In the genomic region with DNA sequence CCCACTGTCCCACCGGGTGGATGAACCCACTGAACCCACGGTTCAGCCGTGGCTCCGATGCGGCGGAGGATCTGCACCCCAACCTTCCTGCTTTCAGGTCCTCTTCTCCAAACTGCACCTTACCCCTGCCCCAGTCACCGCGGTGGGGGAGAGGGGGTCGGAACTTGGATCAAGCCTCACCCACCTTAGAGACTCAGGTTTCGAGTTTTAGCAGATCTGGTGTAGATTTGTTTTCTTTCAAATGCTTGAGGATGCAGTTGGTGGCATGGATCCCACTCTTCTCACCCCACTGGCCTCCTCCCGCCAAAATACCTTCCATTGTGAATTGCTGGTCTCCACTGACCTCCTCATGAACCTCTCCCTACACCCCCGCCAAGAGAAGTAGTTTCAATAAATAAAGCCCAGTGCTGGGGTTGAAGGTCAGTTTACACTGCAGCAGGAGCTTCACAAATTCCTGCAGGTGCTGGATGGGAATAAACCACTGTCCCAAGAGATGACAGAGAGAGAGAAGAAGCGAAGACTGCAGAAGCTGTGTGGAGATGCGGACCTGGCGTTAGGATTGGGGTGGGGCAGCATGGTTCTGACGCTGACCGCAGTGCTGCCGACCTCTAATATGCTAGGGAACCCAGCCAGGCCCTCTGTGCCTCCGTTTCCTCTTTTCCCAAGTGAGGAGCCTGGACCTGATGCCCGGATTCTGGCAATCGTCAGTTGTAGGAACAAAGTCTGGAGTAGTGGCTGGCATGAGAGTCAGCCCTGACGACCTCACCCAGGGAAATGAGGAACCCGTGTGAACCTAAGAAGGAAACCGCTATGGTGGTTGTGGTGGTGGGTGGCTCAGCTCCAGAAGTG, we compare ENCODE assay signal across 1 cellular context.
TF ChIP-seq lines count a peak whose summit lies in the region.

No MANE protein-coding gene starts in this region.

TF ChIP-seq in HepG2, 621 proteins besides CTCF, POLR2A, EP300 and RAD21 (continued from another document and continues in another):
- TF ChIP-seq, protein P1, sequence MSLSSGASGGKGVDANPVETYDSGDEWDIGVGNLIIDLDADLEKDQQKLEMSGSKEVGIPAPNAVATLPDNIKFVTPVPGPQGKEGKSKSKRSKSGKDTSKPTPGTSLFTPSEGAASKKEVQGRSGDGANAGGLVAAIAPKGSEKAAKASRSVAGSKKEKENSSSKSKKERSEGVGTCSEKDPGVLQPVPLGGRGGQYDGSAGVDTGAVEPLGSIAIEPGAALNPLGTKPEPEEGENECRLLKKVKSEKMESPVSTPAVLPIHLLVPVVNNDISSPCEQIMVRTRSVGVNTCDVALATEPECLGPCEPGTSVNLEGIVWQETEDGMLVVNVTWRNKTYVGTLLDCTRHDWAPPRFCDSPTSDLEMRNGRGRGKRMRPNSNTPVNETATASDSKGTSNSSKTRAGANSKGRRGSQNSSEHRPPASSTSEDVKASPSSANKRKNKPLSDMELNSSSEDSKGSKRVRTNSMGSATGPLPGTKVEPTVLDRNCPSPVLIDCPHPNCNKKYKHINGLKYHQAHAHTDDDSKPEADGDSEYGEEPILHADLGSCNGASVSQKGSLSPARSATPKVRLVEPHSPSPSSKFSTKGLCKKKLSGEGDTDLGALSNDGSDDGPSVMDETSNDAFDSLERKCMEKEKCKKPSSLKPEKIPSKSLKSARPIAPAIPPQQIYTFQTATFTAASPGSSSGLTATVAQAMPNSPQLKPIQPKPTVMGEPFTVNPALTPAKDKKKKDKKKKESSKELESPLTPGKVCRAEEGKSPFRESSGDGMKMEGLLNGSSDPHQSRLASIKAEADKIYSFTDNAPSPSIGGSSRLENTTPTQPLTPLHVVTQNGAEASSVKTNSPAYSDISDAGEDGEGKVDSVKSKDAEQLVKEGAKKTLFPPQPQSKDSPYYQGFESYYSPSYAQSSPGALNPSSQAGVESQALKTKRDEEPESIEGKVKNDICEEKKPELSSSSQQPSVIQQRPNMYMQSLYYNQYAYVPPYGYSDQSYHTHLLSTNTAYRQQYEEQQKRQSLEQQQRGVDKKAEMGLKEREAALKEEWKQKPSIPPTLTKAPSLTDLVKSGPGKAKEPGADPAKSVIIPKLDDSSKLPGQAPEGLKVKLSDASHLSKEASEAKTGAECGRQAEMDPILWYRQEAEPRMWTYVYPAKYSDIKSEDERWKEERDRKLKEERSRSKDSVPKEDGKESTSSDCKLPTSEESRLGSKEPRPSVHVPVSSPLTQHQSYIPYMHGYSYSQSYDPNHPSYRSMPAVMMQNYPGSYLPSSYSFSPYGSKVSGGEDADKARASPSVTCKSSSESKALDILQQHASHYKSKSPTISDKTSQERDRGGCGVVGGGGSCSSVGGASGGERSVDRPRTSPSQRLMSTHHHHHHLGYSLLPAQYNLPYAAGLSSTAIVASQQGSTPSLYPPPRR (CRISPR knock-in tag; IDR thresholded peaks at IDR 0.05; ENCODE audit: borderline replicate concordance), result peak; percentile 88; the same call in 1 of the 2 replicates
- TF ChIP-seq MLLT10 (CRISPR knock-in tag; IDR thresholded peaks at IDR 0.05) (peak; percentile 65; the same call in 1 of the 2 replicates), SIN3A (IDR thresholded peaks at IDR 0.05; ENCODE audit: borderline replicate concordance, low read depth, low read length) (no peak), CHD2 (IDR thresholded peaks at IDR 0.05; ENCODE audit: low read depth, low read length) (0 out of 2 replicates have a peak, but pooled peaks have one; percentile 44), ZSCAN30 (CRISPR knock-in tag; IDR thresholded peaks at IDR 0.05) (no peak; the same call in 1 of the 2 replicates), ZNF772 (CRISPR knock-in tag; IDR thresholded peaks at IDR 0.05) (peak; percentile 95), RARA (CRISPR knock-in tag; IDR thresholded peaks at IDR 0.05) (peak; percentile 100), ZSCAN22 (CRISPR knock-in tag; IDR thresholded peaks at IDR 0.05) (no peak), HNRNPH1 (optimal IDR thresholded peaks at IDR 0.05; ENCODE audit: low read depth, low read length) (no peak), ZFAT (CRISPR knock-in tag; conservative IDR thresholded peaks at IDR 0.05) (no peak), NFIB (CRISPR knock-in tag; IDR thresholded peaks at IDR 0.05; ENCODE audit: borderline replicate concordance) (no peak), KLF13 (CRISPR knock-in tag; IDR thresholded peaks at IDR 0.05) (peak; percentile 29; the same call in 1 of the 2 replicates), PITX1 (CRISPR knock-in tag; IDR thresholded peaks at IDR 0.05) (peak; percentile 94), EED (CRISPR knock-in tag; IDR thresholded peaks at IDR 0.05) (peak; percentile 92; the same call in 1 of the 2 replicates), ARHGAP35 (CRISPR knock-in tag; IDR thresholded peaks at IDR 0.05; ENCODE audit: borderline replicate concordance) (no peak; the same call in none of the 2 replicates), IKZF1 (IDR thresholded peaks at IDR 0.05) (no peak), PRPF4 (IDR thresholded peaks at IDR 0.05; ENCODE audit: low read depth, low read length, poor library complexity, severe bottlenecking) (no peak), BHLHE40 (IDR thresholded peaks at IDR 0.05; ENCODE audit: low read length) (0 out of 2 replicates have a peak, but pooled peaks have one; percentile 18), PCBP1 (IDR thresholded peaks at IDR 0.05; ENCODE audit: borderline replicate concordance, low read depth, low read length) (no peak), HOXA7 (CRISPR knock-in tag; IDR thresholded peaks at IDR 0.05) (no peak; the same call in 1 of the 2 replicates), ZNF224 (CRISPR knock-in tag; IDR thresholded peaks at IDR 0.05) (0 out of 2 replicates have a peak, but pooled peaks have one; percentile 73), KAT2B (IDR thresholded peaks at IDR 0.05; ENCODE audit: borderline replicate concordance, low read depth, low read length) (no peak), ZNF776 (CRISPR knock-in tag; IDR thresholded peaks at IDR 0.05) (no peak), ZNF230 (CRISPR knock-in tag; IDR thresholded peaks at IDR 0.05) (no peak), ZNF644 (CRISPR knock-in tag; IDR thresholded peaks at IDR 0.05; ENCODE audit: low read depth) (peak; percentile 85), TAF1 (CRISPR knock-in tag; IDR thresholded peaks at IDR 0.05) (peak; percentile 30; the same call in 1 of the 2 replicates), SNAPC2 (CRISPR knock-in tag; IDR thresholded peaks at IDR 0.05) (peak; percentile 71; the same call in 1 of the 2 replicates), ZKSCAN8 (CRISPR knock-in tag; IDR thresholded peaks at IDR 0.05; ENCODE audit: borderline replicate concordance) (peak; percentile 84), NFYC (CRISPR knock-in tag; IDR thresholded peaks at IDR 0.05) (no peak; the same call in 1 of the 2 replicates), RBAK (CRISPR knock-in tag; IDR thresholded peaks at IDR 0.05) (no peak; the same call in none of the 2 replicates), KLF11 (CRISPR knock-in tag; IDR thresholded peaks at IDR 0.05) (no peak), MTA3 (CRISPR knock-in tag; IDR thresholded peaks at IDR 0.05) (no peak)
- TF ChIP-seq, protein P2, sequence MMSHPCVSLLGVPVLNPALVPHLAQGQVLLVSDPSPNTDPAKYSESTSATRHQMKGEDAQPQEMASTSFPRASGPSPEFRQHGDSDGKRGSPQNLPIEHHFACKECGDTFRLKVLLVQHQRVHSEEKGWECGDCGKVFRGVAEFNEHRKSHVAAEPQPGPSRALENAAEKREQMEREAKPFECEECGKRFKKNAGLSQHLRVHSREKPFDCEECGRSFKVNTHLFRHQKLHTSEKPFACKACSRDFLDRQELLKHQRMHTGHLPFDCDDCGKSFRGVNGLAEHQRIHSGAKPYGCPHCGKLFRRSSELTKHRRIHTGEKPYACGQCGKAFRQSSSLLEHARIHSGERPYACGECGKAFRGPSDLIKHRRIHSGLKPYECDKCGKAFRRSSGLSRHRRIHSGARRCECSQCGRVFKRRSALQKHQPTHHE (CRISPR knock-in tag; IDR thresholded peaks at IDR 0.05; ENCODE audit: borderline replicate concordance), result peak; percentile 96
- TF ChIP-seq, protein P3, sequence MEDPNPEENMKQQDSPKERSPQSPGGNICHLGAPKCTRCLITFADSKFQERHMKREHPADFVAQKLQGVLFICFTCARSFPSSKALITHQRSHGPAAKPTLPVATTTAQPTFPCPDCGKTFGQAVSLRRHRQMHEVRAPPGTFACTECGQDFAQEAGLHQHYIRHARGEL (CRISPR knock-in tag; IDR thresholded peaks at IDR 0.05), result no peak
- TF ChIP-seq, protein P4, sequence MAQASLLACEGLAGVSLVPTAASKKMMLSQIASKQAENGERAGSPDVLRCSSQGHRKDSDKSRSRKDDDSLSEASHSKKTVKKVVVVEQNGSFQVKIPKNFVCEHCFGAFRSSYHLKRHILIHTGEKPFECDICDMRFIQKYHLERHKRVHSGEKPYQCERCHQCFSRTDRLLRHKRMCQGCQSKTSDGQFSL (CRISPR knock-in tag; IDR thresholded peaks at IDR 0.05), result peak; percentile 46
- TF ChIP-seq, protein P5, sequence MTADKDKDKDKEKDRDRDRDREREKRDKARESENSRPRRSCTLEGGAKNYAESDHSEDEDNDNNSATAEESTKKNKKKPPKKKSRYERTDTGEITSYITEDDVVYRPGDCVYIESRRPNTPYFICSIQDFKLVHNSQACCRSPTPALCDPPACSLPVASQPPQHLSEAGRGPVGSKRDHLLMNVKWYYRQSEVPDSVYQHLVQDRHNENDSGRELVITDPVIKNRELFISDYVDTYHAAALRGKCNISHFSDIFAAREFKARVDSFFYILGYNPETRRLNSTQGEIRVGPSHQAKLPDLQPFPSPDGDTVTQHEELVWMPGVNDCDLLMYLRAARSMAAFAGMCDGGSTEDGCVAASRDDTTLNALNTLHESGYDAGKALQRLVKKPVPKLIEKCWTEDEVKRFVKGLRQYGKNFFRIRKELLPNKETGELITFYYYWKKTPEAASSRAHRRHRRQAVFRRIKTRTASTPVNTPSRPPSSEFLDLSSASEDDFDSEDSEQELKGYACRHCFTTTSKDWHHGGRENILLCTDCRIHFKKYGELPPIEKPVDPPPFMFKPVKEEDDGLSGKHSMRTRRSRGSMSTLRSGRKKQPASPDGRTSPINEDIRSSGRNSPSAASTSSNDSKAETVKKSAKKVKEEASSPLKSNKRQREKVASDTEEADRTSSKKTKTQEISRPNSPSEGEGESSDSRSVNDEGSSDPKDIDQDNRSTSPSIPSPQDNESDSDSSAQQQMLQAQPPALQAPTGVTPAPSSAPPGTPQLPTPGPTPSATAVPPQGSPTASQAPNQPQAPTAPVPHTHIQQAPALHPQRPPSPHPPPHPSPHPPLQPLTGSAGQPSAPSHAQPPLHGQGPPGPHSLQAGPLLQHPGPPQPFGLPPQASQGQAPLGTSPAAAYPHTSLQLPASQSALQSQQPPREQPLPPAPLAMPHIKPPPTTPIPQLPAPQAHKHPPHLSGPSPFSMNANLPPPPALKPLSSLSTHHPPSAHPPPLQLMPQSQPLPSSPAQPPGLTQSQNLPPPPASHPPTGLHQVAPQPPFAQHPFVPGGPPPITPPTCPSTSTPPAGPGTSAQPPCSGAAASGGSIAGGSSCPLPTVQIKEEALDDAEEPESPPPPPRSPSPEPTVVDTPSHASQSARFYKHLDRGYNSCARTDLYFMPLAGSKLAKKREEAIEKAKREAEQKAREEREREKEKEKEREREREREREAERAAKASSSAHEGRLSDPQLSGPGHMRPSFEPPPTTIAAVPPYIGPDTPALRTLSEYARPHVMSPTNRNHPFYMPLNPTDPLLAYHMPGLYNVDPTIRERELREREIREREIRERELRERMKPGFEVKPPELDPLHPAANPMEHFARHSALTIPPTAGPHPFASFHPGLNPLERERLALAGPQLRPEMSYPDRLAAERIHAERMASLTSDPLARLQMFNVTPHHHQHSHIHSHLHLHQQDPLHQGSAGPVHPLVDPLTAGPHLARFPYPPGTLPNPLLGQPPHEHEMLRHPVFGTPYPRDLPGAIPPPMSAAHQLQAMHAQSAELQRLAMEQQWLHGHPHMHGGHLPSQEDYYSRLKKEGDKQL (CRISPR knock-in tag; IDR thresholded peaks at IDR 0.05; ENCODE audit: low read depth), result peak; percentile 83; the same call in 1 of the 2 replicates
- TF ChIP-seq, protein P6, sequence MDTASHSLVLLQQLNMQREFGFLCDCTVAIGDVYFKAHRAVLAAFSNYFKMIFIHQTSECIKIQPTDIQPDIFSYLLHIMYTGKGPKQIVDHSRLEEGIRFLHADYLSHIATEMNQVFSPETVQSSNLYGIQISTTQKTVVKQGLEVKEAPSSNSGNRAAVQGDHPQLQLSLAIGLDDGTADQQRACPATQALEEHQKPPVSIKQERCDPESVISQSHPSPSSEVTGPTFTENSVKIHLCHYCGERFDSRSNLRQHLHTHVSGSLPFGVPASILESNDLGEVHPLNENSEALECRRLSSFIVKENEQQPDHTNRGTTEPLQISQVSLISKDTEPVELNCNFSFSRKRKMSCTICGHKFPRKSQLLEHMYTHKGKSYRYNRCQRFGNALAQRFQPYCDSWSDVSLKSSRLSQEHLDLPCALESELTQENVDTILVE (CRISPR knock-in tag; IDR thresholded peaks at IDR 0.05), result peak; percentile 78
- TF ChIP-seq, protein P7, sequence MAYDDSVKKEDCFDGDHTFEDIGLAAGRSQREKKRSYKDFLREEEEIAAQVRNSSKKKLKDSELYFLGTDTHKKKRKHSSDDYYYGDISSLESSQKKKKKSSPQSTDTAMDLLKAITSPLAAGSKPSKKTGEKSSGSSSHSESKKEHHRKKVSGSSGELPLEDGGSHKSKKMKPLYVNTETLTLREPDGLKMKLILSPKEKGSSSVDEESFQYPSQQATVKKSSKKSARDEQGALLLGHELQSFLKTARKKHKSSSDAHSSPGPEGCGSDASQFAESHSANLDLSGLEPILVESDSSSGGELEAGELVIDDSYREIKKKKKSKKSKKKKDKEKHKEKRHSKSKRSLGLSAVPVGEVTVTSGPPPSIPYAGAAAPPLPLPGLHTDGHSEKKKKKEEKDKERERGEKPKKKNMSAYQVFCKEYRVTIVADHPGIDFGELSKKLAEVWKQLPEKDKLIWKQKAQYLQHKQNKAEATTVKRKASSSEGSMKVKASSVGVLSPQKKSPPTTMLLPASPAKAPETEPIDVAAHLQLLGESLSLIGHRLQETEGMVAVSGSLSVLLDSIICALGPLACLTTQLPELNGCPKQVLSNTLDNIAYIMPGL (CRISPR knock-in tag; IDR thresholded peaks at IDR 0.05; ENCODE audit: borderline replicate concordance in 1 of 2, low read depth in 1 of 2), result no peak
- TF ChIP-seq, protein P8, sequence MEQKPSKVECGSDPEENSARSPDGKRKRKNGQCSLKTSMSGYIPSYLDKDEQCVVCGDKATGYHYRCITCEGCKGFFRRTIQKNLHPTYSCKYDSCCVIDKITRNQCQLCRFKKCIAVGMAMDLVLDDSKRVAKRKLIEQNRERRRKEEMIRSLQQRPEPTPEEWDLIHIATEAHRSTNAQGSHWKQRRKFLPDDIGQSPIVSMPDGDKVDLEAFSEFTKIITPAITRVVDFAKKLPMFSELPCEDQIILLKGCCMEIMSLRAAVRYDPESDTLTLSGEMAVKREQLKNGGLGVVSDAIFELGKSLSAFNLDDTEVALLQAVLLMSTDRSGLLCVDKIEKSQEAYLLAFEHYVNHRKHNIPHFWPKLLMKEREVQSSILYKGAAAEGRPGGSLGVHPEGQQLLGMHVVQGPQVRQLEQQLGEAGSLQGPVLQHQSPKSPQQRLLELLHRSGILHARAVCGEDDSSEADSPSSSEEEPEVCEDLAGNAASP (CRISPR knock-in tag; IDR thresholded peaks at IDR 0.05; ENCODE audit: borderline replicate concordance), result peak; percentile 86
- TF ChIP-seq, protein P9, sequence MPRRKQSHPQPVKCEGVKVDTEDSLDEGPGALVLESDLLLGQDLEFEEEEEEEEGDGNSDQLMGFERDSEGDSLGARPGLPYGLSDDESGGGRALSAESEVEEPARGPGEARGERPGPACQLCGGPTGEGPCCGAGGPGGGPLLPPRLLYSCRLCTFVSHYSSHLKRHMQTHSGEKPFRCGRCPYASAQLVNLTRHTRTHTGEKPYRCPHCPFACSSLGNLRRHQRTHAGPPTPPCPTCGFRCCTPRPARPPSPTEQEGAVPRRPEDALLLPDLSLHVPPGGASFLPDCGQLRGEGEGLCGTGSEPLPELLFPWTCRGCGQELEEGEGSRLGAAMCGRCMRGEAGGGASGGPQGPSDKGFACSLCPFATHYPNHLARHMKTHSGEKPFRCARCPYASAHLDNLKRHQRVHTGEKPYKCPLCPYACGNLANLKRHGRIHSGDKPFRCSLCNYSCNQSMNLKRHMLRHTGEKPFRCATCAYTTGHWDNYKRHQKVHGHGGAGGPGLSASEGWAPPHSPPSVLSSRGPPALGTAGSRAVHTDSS (CRISPR knock-in tag; conservative IDR thresholded peaks at IDR 0.05), result 0 out of 2 replicates have a peak, but pooled peaks have one; percentile 83
